Comparison of ENCODE assay signal across 17 cellular contexts in genomic region chr9:107248714-107249113, GRCh38. TPM values are rescaled to one million over a fixed set of nuclear protein-coding genes. Genes with fewer than 3 reads are reported as not detected.
DNase-seq lines count a peak whose midpoint lies in the region; ATAC-seq and TF ChIP-seq lines count a peak whose summit lies in the region.
"Had no signal": no experiment of that assay in that cellular context is flagged by ENCODE, and none has a peak within 500 bp of the region (broad histone marks: within the 10 kb centered on the region; RNA-seq: fewer than 3 reads in every experiment).

No MANE protein-coding gene starts in this region.

- no peaks in the 10 kb centered on the region for H3K23me2 ChIP-seq in H9 (ENCODE audit: insufficient read length, low read depth, low read length, poor library complexity, severe bottlenecking)

- H3K14ac ChIP-seq in H9 (ENCODE audit: insufficient read depth, low read length), result no peak overlapping the region
- H3K14ac ChIP-seq in trophoblast cell (ENCODE audit: low read length), result peak overlapping the region; percentile 0

- no peak for DNase-seq in H9
- DNase-seq in WTC11 (ENCODE audit: low spot score), result no peak
- DNase-seq in left lobe of liver (ENCODE audit: low spot score), result no peak
- DNase-seq in trophoblast cell, result peak in 1 of 2 donors; percentile 68
- no peak for DNase-seq in dedifferentiated amniotic fluid mesenchymal stem cell (ENCODE audit: extremely low spot score)
- DNase-seq in effector CD4-positive, alpha-beta T cell, result no peak
- no peak for DNase-seq in CD4-positive, alpha-beta T cell
- DNase-seq in KBM-7, result no peak
- DNase-seq: anterior cingulate cortex; foreskin fibroblast; left cardiac atrium; NCI-H1436; NCI-H2171 treated with DMSO at 0.1 percent for 48 hours; NCI-H774; Peyer's patch; stimulated activated CD4-positive, alpha-beta T cell treated with anti-CD3 and anti-CD28 coated beads, Interleukin-4, amount 100 ng/mL, for 4 hours had no signal

- peak overlapping the region; percentile 94 for H3T11ph ChIP-seq in H9 (ENCODE audit: low read length)

- no peaks in the 10 kb centered on the region for H3K27me3 ChIP-seq in H9 (ENCODE audit: insufficient read depth, low read length)
- H3K27me3 ChIP-seq in trophoblast cell (ENCODE audit: insufficient read depth, low read length), result no peaks in the 10 kb centered on the region
- H3K27me3 ChIP-seq in CD4-positive, alpha-beta T cell (ENCODE audit: control insufficient read depth, insufficient read depth, low read length), result no peaks in the 10 kb centered on the region
- H3K27me3 ChIP-seq: Peyer's patch had no signal

- H3K9me3 Mint-ChIP-seq in H9 (no peaks in the 10 kb centered on the region), WTC11 (peaks cover 4% of the 10 kb centered on the region; the same call in 1 of the 2 replicates)
- no peaks in the 10 kb centered on the region for H3K9me3 Mint-ChIP-seq in CD4-positive, alpha-beta T cell

- no peaks in the 10 kb centered on the region for H3K27me3 Mint-ChIP-seq in H9 (ENCODE audit: low read depth)
- H3K27me3 Mint-ChIP-seq in WTC11 (ENCODE audit: low read depth), result no peaks in the 10 kb centered on the region
- peaks cover 5% of the 10 kb centered on the region for H3K27me3 Mint-ChIP-seq in CD4-positive, alpha-beta T cell

- TF ChIP-seq CTCF in H9 (conservative IDR thresholded peaks at IDR 0.05) (no peak), WTC11 (IDR thresholded peaks at IDR 0.05) (no peak)
- TF ChIP-seq CTCF in CD4-positive, alpha-beta T cell (IDR thresholded peaks at IDR 0.05), result no peak

- H4K20me1 ChIP-seq in H9 (ENCODE audit: control insufficient read depth, insufficient read depth, insufficient read length), result no peaks in the 10 kb centered on the region

- no peak overlapping the region for H2BK20ac ChIP-seq in H9 (ENCODE audit: low read depth, low read length, poor library complexity, severe bottlenecking)

- H3K4me3 Mint-ChIP-seq in H9 (peak overlapping the region in 1 of 2 experiments; percentile 16; a peak in 1 of 5 replicates), WTC11 (peak overlapping the region; percentile 12; the same call in 1 of the 2 replicates)
- H3K4me3 Mint-ChIP-seq in CD4-positive, alpha-beta T cell, result no peak overlapping the region

- intact Hi-C loops in CD4-positive, alpha-beta T cell (cut with DNase I, micrococcal nuclease), result loop anchor here in 1 of 2 experiments (10.0 kb wide), 1 partner anchor 46 kb away; no protein-coding TSS in a partner anchor

- no peak overlapping the region for H4K5ac ChIP-seq in H9 (ENCODE audit: insufficient read length, low read depth, low read length)

- H4K12ac ChIP-seq in trophoblast cell (ENCODE audit: low read depth, low read length), result no peak overlapping the region

- H3K9me3 ChIP-seq in H9 (ENCODE audit: control insufficient read depth, low read depth, low read length), result no peaks in the 10 kb centered on the region
- H3K9me3 ChIP-seq in trophoblast cell (ENCODE audit: insufficient read depth, low read depth, low read length), result peaks cover 2% of the 10 kb centered on the region
- H3K9me3 ChIP-seq in CD4-positive, alpha-beta T cell (ENCODE audit: control insufficient read depth, low read length), result no peaks in the 10 kb centered on the region
- H3K9me3 ChIP-seq: Peyer's patch had no signal

- no peaks in the 10 kb centered on the region for H3K79me1 ChIP-seq in H9 (ENCODE audit: insufficient read depth, low read depth, low read length, poor library complexity, severe bottlenecking)
- H3K79me1 ChIP-seq in trophoblast cell (ENCODE audit: low read length), result peaks cover 41% of the 10 kb centered on the region

- H3K4me3 ChIP-seq in trophoblast cell (ENCODE audit: low read depth, low read length), result no peak overlapping the region
- H3K4me3 ChIP-seq: Peyer's patch had no signal

- H3K18ac ChIP-seq in H9 (ENCODE audit: insufficient read length, low read depth, low read length) (no peak overlapping the region), trophoblast cell (ENCODE audit: low read length) (no peak overlapping the region)

- H3K36me3 Mint-ChIP-seq in H9 (ENCODE audit: insufficient read depth in 1 of 3, low read depth in 3 of 3) (no peaks in the 10 kb centered on the region), WTC11 (no peaks in the 10 kb centered on the region)
- H3K36me3 Mint-ChIP-seq in CD4-positive, alpha-beta T cell (ENCODE audit: low read depth), result no peaks in the 10 kb centered on the region

- no peak overlapping the region for H2AFZ ChIP-seq in H9 (ENCODE audit: low read length)
- no peak overlapping the region for H2AFZ ChIP-seq in trophoblast cell (ENCODE audit: insufficient read depth, low read length, poor library complexity)
- H2AFZ ChIP-seq: parathyroid adenoma had no signal

- H4K91ac ChIP-seq in H9 (ENCODE audit: insufficient read length, low read depth, low read length), result no peak overlapping the region
- peak overlapping the region; percentile 40 for H4K91ac ChIP-seq in trophoblast cell (ENCODE audit: low read depth, low read length)

- H3K4ac ChIP-seq in H9 (ENCODE audit: low read depth, low read length) (no peak overlapping the region), trophoblast cell (ENCODE audit: low read depth, low read length) (no peak overlapping the region)

- peaks cover 24 to 30% of the 10 kb centered on the region in 2 experiments for H3K4me1 Mint-ChIP-seq in H9
- peaks cover 29% of the 10 kb centered on the region for H3K4me1 Mint-ChIP-seq in WTC11
- H3K4me1 Mint-ChIP-seq in CD4-positive, alpha-beta T cell (ENCODE audit: low read depth), result peaks cover 1% of the 10 kb centered on the region

- H3K27ac Mint-ChIP-seq in H9, result peak overlapping the region; percentile 42 to 96 (median 85)
- peak overlapping the region; percentile 95 for H3K27ac Mint-ChIP-seq in WTC11
- H3K27ac Mint-ChIP-seq in CD4-positive, alpha-beta T cell, result no peak overlapping the region

- no peak overlapping the region for H3K56ac ChIP-seq in H9 (ENCODE audit: insufficient read length, low read depth, low read length)

- no peaks in the 10 kb centered on the region for H3K79me2 ChIP-seq in H9 (ENCODE audit: insufficient read depth, low read length)
- peaks cover 6% of the 10 kb centered on the region for H3K79me2 ChIP-seq in trophoblast cell (ENCODE audit: control insufficient read depth, insufficient read depth, low read length, poor library complexity)
- H3K79me2 ChIP-seq: parathyroid adenoma had no signal

- H3K4me1 ChIP-seq in H9 (ENCODE audit: insufficient read depth, low read length) (peaks cover 7% of the 10 kb centered on the region; the same call in 1 of the 2 replicates), trophoblast cell (ENCODE audit: control insufficient read depth in 1 of 2, insufficient read depth in 2 of 2, low read length in 2 of 2) (peaks cover 18 to 23% of the 10 kb centered on the region in 2 experiments)
- H3K4me1 ChIP-seq: parathyroid adenoma, Peyer's patch had no signal

- H3K27ac ChIP-seq in H9 (ENCODE audit: insufficient read length, low read depth, low read length) (peak overlapping the region; percentile 70), trophoblast cell (ENCODE audit: low read depth, low read length) (peak overlapping the region; percentile 87)
- H3K27ac ChIP-seq in CD4-positive, alpha-beta T cell (ENCODE audit: low read depth, low read length), result no peak overlapping the region
- H3K27ac ChIP-seq: parathyroid adenoma, Peyer's patch had no signal

- WGBS in H9 (ENCODE audit: extremely low coverage, insufficient read length, low lambda C conversion rate), result 100% methylated on average over 1 of the region's 5 CpGs
- no CpG with 5 or more reads among the region's 5 CpGs for WGBS in trophoblast cell (ENCODE audit: extremely low coverage, insufficient coverage, insufficient read length)

- no peaks in the 10 kb centered on the region for H3K36me3 ChIP-seq in trophoblast cell (ENCODE audit: control insufficient read depth in 1 of 2, insufficient read depth in 2 of 2, low read length in 2 of 2)
- H3K36me3 ChIP-seq: Peyer's patch had no signal

- H2AK5ac ChIP-seq in H9 (ENCODE audit: insufficient read length, low read length) (no peak overlapping the region), trophoblast cell (ENCODE audit: low read length) (no peak overlapping the region)

- ATAC-seq in WTC11, result peak; percentile 25
- ATAC-seq in left lobe of liver, result peak; percentile 35
- no peak for ATAC-seq in CD4-positive, alpha-beta T cell (ENCODE audit: poor library complexity)
- ATAC-seq: left cardiac atrium had no signal

- H2BK12ac ChIP-seq in H9 (ENCODE audit: insufficient read length, low read depth, low read length) (no peak overlapping the region), trophoblast cell (ENCODE audit: low read length) (no peak overlapping the region)

- POLR2A ChIA-PET in WTC11 (lab: Charles Lee), result no interaction called here
- POLR2A ChIA-PET in CD4-positive, alpha-beta T cell (lab: Charles Lee), result interaction anchor here (1.1 kb wide), 1 partner anchor 33 kb away, joined by 4 read pairs; no protein-coding TSS in a partner anchor

- H3K9ac ChIP-seq in H9 (ENCODE audit: extremely low read depth, insufficient read length, low read length) (peak overlapping the region; percentile 3), trophoblast cell (ENCODE audit: low read length) (peak overlapping the region; percentile 38)
- H3K9ac ChIP-seq: parathyroid adenoma had no signal

- no peak overlapping the region for H2BK15ac ChIP-seq in H9 (ENCODE audit: low read depth, low read length)

- H2BK120ac ChIP-seq in H9 (ENCODE audit: low read depth, low read length, poor library complexity, severe bottlenecking) (no peak overlapping the region), trophoblast cell (ENCODE audit: insufficient read depth, low read length, poor library complexity) (peak overlapping the region; percentile 16)

- H3K4me2 ChIP-seq in H9 (ENCODE audit: insufficient read depth, insufficient read length, low read length), result no peak overlapping the region
- H3K4me2 ChIP-seq in trophoblast cell (ENCODE audit: low read length), result peak overlapping the region; percentile 48

- H3K23ac ChIP-seq in H9 (ENCODE audit: insufficient read length, low read depth, low read length) (no peak overlapping the region), trophoblast cell (ENCODE audit: low read length) (no peak overlapping the region)

- H4K8ac ChIP-seq in H9 (replicated peaks; ENCODE audit: insufficient read length, low read depth, low read length) (no peak overlapping the region), trophoblast cell (ENCODE audit: low read depth, low read length) (no peak overlapping the region)

- in situ Hi-C loops in KBM-7 (cut with MboI; ENCODE audit: low pct_unique_long_range_greater_than_20kb, low sequenced_read_pairs), result no loop called here

- H2BK5ac ChIP-seq in H9 (ENCODE audit: insufficient read length, low read length) (no peak overlapping the region), trophoblast cell (ENCODE audit: low read depth, low read length, poor library complexity) (peak overlapping the region; percentile 47)

- CTCF ChIA-PET in WTC11 (lab: Charles Lee), result interaction anchor here (1.0 to 2.3 kb wide), 3 partner anchors 12 to 92 kb away, joined by 3 to 10 read pairs (median 5); no protein-coding TSS in a partner anchor
- CTCF ChIA-PET in CD4-positive, alpha-beta T cell (lab: Charles Lee), result no interaction called here

TF ChIP-seq in WTC11, 78 proteins besides CTCF, POLR2A, EP300 and RAD21 (continues in another document):
- no peak for TF ChIP-seq RELA (CRISPR knock-in tag; IDR thresholded peaks at IDR 0.05; ENCODE audit: borderline replicate concordance)
- TF ChIP-seq ZNF423 (CRISPR knock-in tag; IDR thresholded peaks at IDR 0.05), result no peak

RNA-seq across cellular contexts. Expression of gene RAD23B, which starts 34.4 kb away (rescaled TPM):
- total RNA-seq in H9 (2021) (154 and 165 TPM in 2 replicates), WTC11 (2021) (150 to 180 TPM (median 160 TPM) in 3 replicates), left lobe of liver (98.7 TPM)
- polyA plus RNA-seq in trophoblast cell (2013), result 272 and 284 TPM in 2 replicates
- 10 to 100 TPM; 63.8 to 68.1 TPM for total RNA-seq in CD4-positive, alpha-beta T cell
